ENCODE assay signal across 16 cellular contexts in the genomic region with DNA sequence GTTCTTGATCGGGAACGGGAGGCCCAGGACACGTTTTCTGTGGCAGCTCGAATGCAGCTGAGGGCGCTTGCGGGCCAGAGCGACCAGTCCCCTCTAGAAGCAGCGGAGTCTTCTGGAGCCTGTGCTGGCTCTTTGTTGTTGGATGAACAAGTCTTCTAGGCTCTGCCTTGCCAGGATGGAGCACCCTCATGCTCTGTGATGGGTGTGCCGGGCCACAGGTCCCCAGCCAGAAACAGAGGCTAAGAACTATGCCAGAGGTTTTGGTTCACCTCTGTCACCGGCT.
A peak's percentile ranks its signal among the peaks of the same experiment; 100 is the strongest.
DNase-seq lines count a peak whose midpoint lies in the region; ATAC-seq and TF ChIP-seq lines count a peak whose summit lies in the region.
"Had no signal": no experiment of that assay in that cellular context is flagged by ENCODE, and none has a peak within 500 bp of the region (broad histone marks: within the 10 kb centered on the region; RNA-seq: fewer than 3 reads in every experiment).

No MANE protein-coding gene starts in this region.

- POLR2A ChIA-PET in SK-N-SH (lab: Yijun Ruan, JAX): no interaction called here

- intact Hi-C loops in prostate gland (cut with DNase I): no loop called here

- no peaks in the 10 kb centered on the region for H3K9me3 ChIP-seq in prostate gland
- no peaks in the 10 kb centered on the region for H3K9me3 ChIP-seq in SK-N-SH
- H3K9me3 ChIP-seq: Caco-2 had no signal

- no peaks in the 10 kb centered on the region for H3K4me1 Mint-ChIP-seq in activated naive CD8-positive, alpha-beta T cell (ENCODE audit: low read depth)
- H3K4me1 Mint-ChIP-seq in activated naive CD8-positive, alpha-beta T cell treated with anti-CD3 and anti-CD28 coated beads, Interleukin-2, amount 50 U/mL, for 24 hours: no peaks in the 10 kb centered on the region
- H3K4me1 Mint-ChIP-seq: B cell had no signal

- TF ChIP-seq RAD21 in SK-N-SH (IDR thresholded peaks at IDR 0.05; ENCODE audit: low read length): no peak

- H3K9me3 Mint-ChIP-seq in activated naive CD8-positive, alpha-beta T cell (ENCODE audit: low read depth): no peaks in the 10 kb centered on the region
- no peaks in the 10 kb centered on the region for H3K9me3 Mint-ChIP-seq in activated naive CD8-positive, alpha-beta T cell treated with anti-CD3 and anti-CD28 coated beads, Interleukin-2, amount 50 U/mL, for 24 hours
- H3K9me3 Mint-ChIP-seq: CD4-positive, alpha-beta T cell; GM23338 had no signal

- H3K4me3 ChIP-seq in coronary artery (no peak overlapping the region), prostate gland (no peak overlapping the region), SK-N-SH (ENCODE audit: low read depth in 2 of 2, low read length in 1 of 2) (no peak overlapping the region)
- H3K4me3 ChIP-seq: GM23338, K562 had no signal

- H3K27me3 Mint-ChIP-seq in activated naive CD8-positive, alpha-beta T cell: peaks cover 4% of the 10 kb centered on the region
- H3K27me3 Mint-ChIP-seq in activated naive CD8-positive, alpha-beta T cell treated with anti-CD3 and anti-CD28 coated beads, Interleukin-2, amount 50 U/mL, for 24 hours: peaks cover 3% of the 10 kb centered on the region

- H3K79me2 ChIP-seq in SK-N-SH (ENCODE audit: insufficient read depth): no peaks in the 10 kb centered on the region

- TF ChIP-seq EP300 in SK-N-SH (IDR thresholded peaks at IDR 0.05; ENCODE audit: borderline replicate concordance in 1 of 2, low read depth in 1 of 2, low read length in 1 of 2): no peak

- no peak overlapping the region for H3K4me2 ChIP-seq in SK-N-SH
- H3K4me2 ChIP-seq: GM23338 had no signal

- no peak for DNase-seq in activated naive CD8-positive, alpha-beta T cell treated with anti-CD3 and anti-CD28 coated beads, Interleukin-2, amount 50 U/mL, for 24 hours
- peak; percentile 73 for DNase-seq in DMS79 (lab: John Stamatoyannopoulos, UW)
- no peak for DNase-seq in coronary artery (ENCODE audit: low spot score)
- DNase-seq in prostate gland (ENCODE audit: low spot score): no peak
- no peak for DNase-seq in SK-N-SH
- DNase-seq: Caco-2; CD4-positive, alpha-beta T cell; HCEC 1CT; IMR-90 had no signal

- CTCF ChIA-PET in SK-N-SH (lab: Yijun Ruan, JAX): interaction anchor here (1.0 kb wide), 1 partner anchor 50 kb away, joined by 3 read pairs; no protein-coding TSS in a partner anchor

- H3K36me3 Mint-ChIP-seq in activated naive CD8-positive, alpha-beta T cell: no peaks in the 10 kb centered on the region
- H3K36me3 Mint-ChIP-seq in activated naive CD8-positive, alpha-beta T cell treated with anti-CD3 and anti-CD28 coated beads, Interleukin-2, amount 50 U/mL, for 24 hours (ENCODE audit: low read depth): no peaks in the 10 kb centered on the region

- H3K9me2 ChIP-seq in SK-N-SH: no peaks in the 10 kb centered on the region

- WGBS in prostate gland: 67% methylated on average over 10 of the region's 10 CpGs
- WGBS in SK-N-SH (ENCODE audit: low lambda C conversion rate): no CpG with 5 or more reads among the region's 10 CpGs

- no peak for TF ChIP-seq POLR2A in prostate gland (IDR thresholded peaks at IDR 0.05)

- H3K27me3 ChIP-seq in prostate gland (replicated peaks; ENCODE audit: insufficient read depth) (peaks cover 22% of the 10 kb centered on the region), SK-N-SH (ENCODE audit: insufficient read depth) (peaks cover 31% of the 10 kb centered on the region)

- TF ChIP-seq CTCF in coronary artery (IDR thresholded peaks at IDR 0.05) (no peak), prostate gland (IDR thresholded peaks at IDR 0.05) (no peak), SK-N-SH (IDR thresholded peaks at IDR 0.05) (no peak)

- H3K9ac ChIP-seq in SK-N-SH: no peak overlapping the region

- H3K36me3 ChIP-seq in prostate gland (no peaks in the 10 kb centered on the region), SK-N-SH (replicated peaks in 1 of 2; ENCODE audit: control insufficient read depth in 1 of 2, insufficient read depth in 2 of 2, low read length in 1 of 2) (no peaks in the 10 kb centered on the region)

- H2AFZ ChIP-seq in SK-N-SH (ENCODE audit: low read depth): no peak overlapping the region
- H2AFZ ChIP-seq: GM23338 had no signal

- H3K4me3 Mint-ChIP-seq in activated naive CD8-positive, alpha-beta T cell: no peak overlapping the region
- H3K4me3 Mint-ChIP-seq in activated naive CD8-positive, alpha-beta T cell treated with anti-CD3 and anti-CD28 coated beads, Interleukin-2, amount 50 U/mL, for 24 hours: no peak overlapping the region
- H3K4me3 Mint-ChIP-seq: B cell; CD4-positive, alpha-beta T cell; GM23338 had no signal

- H4K20me1 ChIP-seq in SK-N-SH (ENCODE audit: insufficient read depth): no peaks in the 10 kb centered on the region

- no peaks in the 10 kb centered on the region for H3F3A ChIP-seq in SK-N-SH (replicated peaks; ENCODE audit: insufficient read depth)

- H3K27ac ChIP-seq in coronary artery (peak overlapping the region; percentile 17 to 97), prostate gland (no peak overlapping the region), SK-N-SH (ENCODE audit: low read depth in 2 of 2, low read length in 1 of 2) (no peak overlapping the region)
- H3K27ac ChIP-seq: C4-2B, HL-60 had no signal

- peak overlapping the region; percentile 46 for H3K27ac Mint-ChIP-seq in activated naive CD8-positive, alpha-beta T cell
- no peak overlapping the region for H3K27ac Mint-ChIP-seq in activated naive CD8-positive, alpha-beta T cell treated with anti-CD3 and anti-CD28 coated beads, Interleukin-2, amount 50 U/mL, for 24 hours
- H3K27ac Mint-ChIP-seq: B cell; CD4-positive, alpha-beta T cell; GM23338 had no signal

- peaks cover 4% of the 10 kb centered on the region for H3K4me1 ChIP-seq in prostate gland (replicated peaks)
- H3K4me1 ChIP-seq in SK-N-SH (ENCODE audit: control insufficient read depth in 1 of 2, insufficient read depth in 2 of 2, low read depth in 1 of 2, low read length in 1 of 2): no peaks in the 10 kb centered on the region

- no peak for ATAC-seq in activated naive CD8-positive, alpha-beta T cell treated with anti-CD3 and anti-CD28 coated beads, Interleukin-2, amount 50 U/mL, for 24 hours
- ATAC-seq in HG02870 (IDR thresholded peaks at IDR 0.05; ENCODE audit: unreplicated experiment): no peak
- ATAC-seq: GM23338, K562 had no signal

TF ChIP-seq in SK-N-SH, 30 proteins besides CTCF, POLR2A, EP300 and RAD21:
- TF ChIP-seq JUND (IDR thresholded peaks at IDR 0.05) (no peak), FOSL2 (IDR thresholded peaks at IDR 0.05; ENCODE audit: borderline replicate concordance, low read depth) (no peak), RCOR1 (IDR thresholded peaks at IDR 0.05; ENCODE audit: low read length) (no peak), NFIC (IDR thresholded peaks at IDR 0.05; ENCODE audit: borderline replicate concordance) (no peak), GABPA (IDR thresholded peaks at IDR 0.05; ENCODE audit: low read depth) (no peak), MAX (IDR thresholded peaks at IDR 0.05; ENCODE audit: low read depth) (no peak), FOXJ3 (CRISPR knock-in tag; IDR thresholded peaks at IDR 0.05) (no peak), TEAD4 (IDR thresholded peaks at IDR 0.05; ENCODE audit: borderline replicate concordance, insufficient read depth) (no peak)
TF ChIP-seq in SK-N-SH: peak in this region for 0.

Comparison
In these comparisons a context has a peak if more than half of its experiments do, and no peak if none do; other contexts are left out.
1. H3K27ac ChIP-seq: peak in coronary artery (2 of 2); none in prostate gland (0 of 2) and SK-N-SH (0 of 2).